In genomic region chr4:186203391-186203802, GRCh38 we compare ENCODE assay signal across 15 cellular contexts. TPM values are rescaled to one million over a fixed set of nuclear protein-coding genes. Genes with fewer than 3 reads are reported as not detected.
DNase-seq lines count a peak whose midpoint lies in the region; ATAC-seq and TF ChIP-seq lines count a peak whose summit lies in the region.
"Had no signal": no experiment of that assay in that cellular context is flagged by ENCODE, and none has a peak within 500 bp of the region (broad histone marks: within the 10 kb centered on the region; RNA-seq: fewer than 3 reads in every experiment).

No MANE protein-coding gene starts in this region.

- peak overlapping the region in 3 of 5 donors; percentile 55 to 75 (median 71) for H3K27ac ChIP-seq in stomach

- CTCF ChIA-PET in activated CD4-positive, alpha-beta T cell treated with anti-CD3 and anti-CD28 coated beads for 36 hours (lab: Charles Lee) = interaction anchor here (0.6 to 2.0 kb wide), 2 partner anchors 11 to 86 kb away, joined by 3 to 10 read pairs; partner anchors contain the start of gene CYP4V2

- peaks cover 11% of the 10 kb centered on the region for H3K4me1 Mint-ChIP-seq in activated CD4-positive, alpha-beta T cell treated with anti-CD3 and anti-CD28 coated beads for 36 hours
- H3K4me1 Mint-ChIP-seq: endodermal cell had no signal

- no peaks in the 10 kb centered on the region for H3K9me3 ChIP-seq in stomach
- H3K9me3 ChIP-seq: adrenal gland had no signal

- DNase-seq in activated CD4-positive, alpha-beta T cell treated with anti-CD3 and anti-CD28 coated beads for 36 hours = peak; percentile 18
- no peak for DNase-seq in activated CD4-positive, alpha-beta T cell treated with anti-CD3 and anti-CD28 coated beads for 1 hour
- peak; percentile 13 for DNase-seq in SKM-1 (lab: John Stamatoyannopoulos, UW; ENCODE audit: unreplicated experiment)
- DNase-seq in fibroblast of peridontal ligament (ENCODE audit: extremely low read depth) = peak; percentile 7
- no peak for DNase-seq in stomach
- DNase-seq in DMS53 (lab: John Stamatoyannopoulos, UW) = no peak
- no peak for DNase-seq in cerebellum (ENCODE audit: low spot score)
- no peak for DNase-seq in stimulated activated CD4-positive, alpha-beta T cell treated with anti-CD3 and anti-CD28 coated beads, Interleukin-2, amount 100 ng/mL, for 24 hours
- DNase-seq: activated CD4-positive, alpha-beta T cell treated with anti-CD3 and anti-CD28 coated beads, Interleukin-2, amount 50 U/mL, for 1 hour; endodermal cell; GOT3; Right ventricle myocardium superior had no signal

- no peak for TF ChIP-seq EP300 in stomach (IDR thresholded peaks at IDR 0.05)

- TF ChIP-seq POLR2A in stomach (IDR thresholded peaks at IDR 0.05) = no peak

- H3K4me1 ChIP-seq in stomach = peaks cover 0 to 17% (median 0%) of the 10 kb centered on the region in 4 donors
- H3K4me1 ChIP-seq: adrenal gland had no signal

- TF ChIP-seq CTCF in stomach (IDR thresholded peaks at IDR 0.05) = no peak

- intact Hi-C loops in activated CD4-positive, alpha-beta T cell treated with anti-CD3 and anti-CD28 coated beads for 36 hours (cut with DNase I, micrococcal nuclease) = loop anchor here in 1 of 2 experiments (5.0 kb wide), 1 partner anchor 136 kb away; the partner anchor contains the start of gene TLR3
- intact Hi-C loops in stomach (cut with DNase I; ENCODE audit: low total_unique reads) = no loop called here

- H3K27me3 Mint-ChIP-seq in activated CD4-positive, alpha-beta T cell treated with anti-CD3 and anti-CD28 coated beads for 36 hours = no peaks in the 10 kb centered on the region

- POLR2A ChIA-PET in activated CD4-positive, alpha-beta T cell treated with anti-CD3 and anti-CD28 coated beads for 36 hours (lab: Charles Lee) = interaction anchor here (0.7 to 0.9 kb wide), 2 partner anchors 10 to 12 kb away, joined by 3 to 4 read pairs; partner anchors contain the start of gene CYP4V2

- no peak for ATAC-seq in activated CD4-positive, alpha-beta T cell treated with anti-CD3 and anti-CD28 coated beads for 36 hours

- H3K4me3 ChIP-seq in stomach = peak overlapping the region in 1 of 4 donors; percentile 6

- WGBS in stomach, 5 donors = 54 to 83% (median 55%) methylated on average over 12 of the region's 12 CpGs

- peaks cover 7% of the 10 kb centered on the region for H3K36me3 Mint-ChIP-seq in activated CD4-positive, alpha-beta T cell treated with anti-CD3 and anti-CD28 coated beads for 36 hours (ENCODE audit: low read depth)

- H3K36me3 ChIP-seq in stomach = peaks cover 0 to 16% (median 8%) of the 10 kb centered on the region in 4 donors

- no peaks in the 10 kb centered on the region for H3K9me3 Mint-ChIP-seq in activated CD4-positive, alpha-beta T cell treated with anti-CD3 and anti-CD28 coated beads for 36 hours (ENCODE audit: low read depth)

- peak overlapping the region; percentile 74 for H3K27ac Mint-ChIP-seq in activated CD4-positive, alpha-beta T cell treated with anti-CD3 and anti-CD28 coated beads for 36 hours
- H3K27ac Mint-ChIP-seq: endodermal cell had no signal

- H3K4me3 Mint-ChIP-seq in activated CD4-positive, alpha-beta T cell treated with anti-CD3 and anti-CD28 coated beads for 36 hours = peak overlapping the region; percentile 43
- H3K4me3 Mint-ChIP-seq: endodermal cell had no signal

- H3K27me3 ChIP-seq in stomach = no peaks in the 10 kb centered on the region
- H3K27me3 ChIP-seq: adrenal gland had no signal

RNA-seq across cellular contexts. Expression of gene CYP4V2, which starts 12.0 kb away (rescaled TPM):
- total RNA-seq in activated CD4-positive, alpha-beta T cell treated with anti-CD3 and anti-CD28 coated beads for 36 hours = 1 to 10 TPM; 4.1 to 4.5 TPM
- total RNA-seq in stomach (10 to 100 TPM in 4 of 5 donors, 1 to 10 TPM in 1; 7.0 to 33.2 (median 13.6) TPM), cerebellum (19.0 TPM)
- 10 to 100 TPM in 1 of 3 donors, 1 to 10 TPM in 2; 6.0 to 11.5 (median 7.0) TPM for polyA plus RNA-seq in stomach

RNA-seq across cellular contexts. Expression of gene KLKB1, which starts 23.9 kb away (rescaled TPM):
- not detected for total RNA-seq in activated CD4-positive, alpha-beta T cell treated with anti-CD3 and anti-CD28 coated beads for 36 hours
- under 1 TPM in 2 of 5 donors, not detected in 3; 0.58 to 0.73 TPM for total RNA-seq in stomach
- polyA plus RNA-seq in stomach = 1 to 10 TPM in 1 of 3 donors, under 1 TPM in 1, not detected in 1; 0.56 to 1.1 TPM
- total RNA-seq in cerebellum = 0.45 TPM
- total RNA-seq: LHCN-M2, myocyte had no signal

Comparison
In these comparisons a context has a peak if more than half of its experiments do, and no peak if none do; other contexts are left out.
1. DNase-seq: peak in activated CD4-positive, alpha-beta T cell treated with anti-CD3 and anti-CD28 coated beads for 36 hours (single experiment), SKM-1 (single experiment) and fibroblast of peridontal ligament (single experiment); none in activated CD4-positive, alpha-beta T cell treated with anti-CD3 and anti-CD28 coated beads for 1 hour (single experiment), stomach (single experiment), DMS53 (single experiment), cerebellum (single experiment) and stimulated activated CD4-positive, alpha-beta T cell treated with anti-CD3 and anti-CD28 coated beads, Interleukin-2, amount 100 ng/mL, for 24 hours (0 of 2).